In genomic region chr2:150392614-150393013, GRCh38 we compare ENCODE assay signal across 15 cellular contexts.
A peak's percentile ranks its signal among the peaks of the same experiment; 100 is the strongest.
DNase-seq lines count a peak whose midpoint lies in the region; TF ChIP-seq lines count a peak whose summit lies in the region.
"Had no signal": no experiment of that assay in that cellular context is flagged by ENCODE, and none has a peak within 500 bp of the region (broad histone marks: within the 10 kb centered on the region; RNA-seq: fewer than 3 reads in every experiment).

No MANE protein-coding gene starts in this region.

- no peaks in the 10 kb centered on the region for H3K9me3 Mint-ChIP-seq in activated CD4-positive, alpha-beta T cell treated with anti-CD3 and anti-CD28 coated beads, Interleukin-2, amount 10 ng/mL, durations not matched to agents 24 days and 14 days
- H3K9me3 Mint-ChIP-seq in brain (peaks cover 8 to 20% (median 13%) of the 10 kb centered on the region in 5 experiments), type B pancreatic cell (peaks cover 3% of the 10 kb centered on the region)

- no peak overlapping the region for H3K4me3 Mint-ChIP-seq in activated CD4-positive, alpha-beta T cell treated with anti-CD3 and anti-CD28 coated beads, Interleukin-2, amount 10 ng/mL, durations not matched to agents 24 days and 14 days
- H3K4me3 Mint-ChIP-seq in brain (no peak overlapping the region), type B pancreatic cell (peak overlapping the region; percentile 37)
- H3K4me3 Mint-ChIP-seq: CD14-positive monocyte; CD4-positive, alpha-beta memory T cell; H9 had no signal

- no peaks in the 10 kb centered on the region for H3K4me1 Mint-ChIP-seq in activated CD4-positive, alpha-beta T cell treated with anti-CD3 and anti-CD28 coated beads, Interleukin-2, amount 10 ng/mL, durations not matched to agents 24 days and 14 days
- H3K4me1 Mint-ChIP-seq in brain = peaks cover 52% of the 10 kb centered on the region
- peaks cover 19% of the 10 kb centered on the region for H3K4me1 Mint-ChIP-seq in type B pancreatic cell (ENCODE audit: unreplicated experiment)
- H3K4me1 Mint-ChIP-seq: CD14-positive monocyte; CD4-positive, alpha-beta memory T cell had no signal

- intact Hi-C loops in activated CD4-positive, alpha-beta T cell treated with anti-CD3 and anti-CD28 coated beads, Interleukin-2, amount 10 ng/mL, durations not matched to agents 24 days and 14 days (cut with micrococcal nuclease) = no loop called here
- intact Hi-C loops in uterus (cut with DNase I; ENCODE audit: low total_unique reads) = no loop called here
- intact Hi-C loops in breast epithelium (cut with DNase I; ENCODE audit: low total_unique reads) = no loop called here

- H3K36me3 ChIP-seq in uterus (no peaks in the 10 kb centered on the region), breast epithelium (no peaks in the 10 kb centered on the region)
- H3K36me3 ChIP-seq: BLaER1 had no signal

- H3K27ac ChIP-seq in uterus (no peak overlapping the region), breast epithelium (no peak overlapping the region)
- H3K27ac ChIP-seq: BLaER1 had no signal

- no peaks in the 10 kb centered on the region for H3K27me3 Mint-ChIP-seq in activated CD4-positive, alpha-beta T cell treated with anti-CD3 and anti-CD28 coated beads, Interleukin-2, amount 10 ng/mL, durations not matched to agents 24 days and 14 days
- H3K27me3 Mint-ChIP-seq in brain (peaks cover 5% of the 10 kb centered on the region), type B pancreatic cell (no peaks in the 10 kb centered on the region)
- H3K27me3 Mint-ChIP-seq: CD4-positive, alpha-beta memory T cell had no signal

- H3K27ac Mint-ChIP-seq in activated CD4-positive, alpha-beta T cell treated with anti-CD3 and anti-CD28 coated beads, Interleukin-2, amount 10 ng/mL, durations not matched to agents 24 days and 14 days = no peak overlapping the region
- H3K27ac Mint-ChIP-seq in brain = peak overlapping the region in 4 of 5 experiments; percentile 52 to 88 (median 58)
- peak overlapping the region; percentile 82 for H3K27ac Mint-ChIP-seq in type B pancreatic cell
- H3K27ac Mint-ChIP-seq: CD14-positive monocyte; CD4-positive, alpha-beta memory T cell; H9 had no signal

- H3K36me3 Mint-ChIP-seq in activated CD4-positive, alpha-beta T cell treated with anti-CD3 and anti-CD28 coated beads, Interleukin-2, amount 10 ng/mL, durations not matched to agents 24 days and 14 days (ENCODE audit: low read depth) = no peaks in the 10 kb centered on the region
- H3K36me3 Mint-ChIP-seq in brain (peaks cover 8% of the 10 kb centered on the region), type B pancreatic cell (no peaks in the 10 kb centered on the region)
- H3K36me3 Mint-ChIP-seq: CD14-positive monocyte; CD4-positive, alpha-beta memory T cell had no signal

- peak; percentile 25 for DNase-seq in activated CD4-positive, alpha-beta T cell treated with anti-CD3 and anti-CD28 coated beads, Interleukin-2, amount 10 ng/mL, durations not matched to agents 24 days and 14 days
- no peak for DNase-seq in activated CD4-positive, alpha-beta T cell treated with anti-CD3 and anti-CD28 coated beads for 4 hours
- DNase-seq in NCI-H2227 treated with DMSO at 0.1 percent for 48 hours (lab: John Stamatoyannopoulos, UW) (peak; percentile 98), type B pancreatic cell (ENCODE audit: extremely low spot score, unreplicated experiment) (no peak), NCI-H526 (lab: John Stamatoyannopoulos, UW) (no peak), uterus (no peak), breast epithelium (ENCODE audit: low spot score in 2 of 2) (no peak)
- DNase-seq: 8988T; Calu3; CD4-positive, alpha-beta memory T cell; GF-D8; H9 had no signal

- no peaks in the 10 kb centered on the region for H3K9me3 ChIP-seq in uterus
- H3K9me3 ChIP-seq in breast epithelium = no peaks in the 10 kb centered on the region
- H3K9me3 ChIP-seq: BLaER1 had no signal

- TF ChIP-seq POLR2A in uterus (IDR thresholded peaks at IDR 0.05) = no peak
- TF ChIP-seq POLR2A in breast epithelium (IDR thresholded peaks at IDR 0.05) = no peak

- TF ChIP-seq CTCF in brain (conservative IDR thresholded peaks at IDR 0.05) = no peak
- TF ChIP-seq CTCF in type B pancreatic cell (conservative IDR thresholded peaks at IDR 0.05) = no peak
- TF ChIP-seq CTCF in uterus (IDR thresholded peaks at IDR 0.05) = no peak
- TF ChIP-seq CTCF in breast epithelium (IDR thresholded peaks at IDR 0.05) = no peak

- H3K4me3 ChIP-seq in uterus (no peak overlapping the region), breast epithelium (no peak overlapping the region)
- H3K4me3 ChIP-seq: BLaER1 had no signal

- H3K27me3 ChIP-seq in uterus = no peaks in the 10 kb centered on the region
- no peaks in the 10 kb centered on the region for H3K27me3 ChIP-seq in breast epithelium
- H3K27me3 ChIP-seq: BLaER1 had no signal

- no peaks in the 10 kb centered on the region for H3K4me1 ChIP-seq in uterus
- H3K4me1 ChIP-seq in breast epithelium = no peaks in the 10 kb centered on the region
- H3K4me1 ChIP-seq: BLaER1 had no signal

Comparison
In these comparisons a context has a peak if more than half of its experiments do, and no peak if none do; other contexts are left out.
1. DNase-seq: peak in activated CD4-positive, alpha-beta T cell treated with anti-CD3 and anti-CD28 coated beads, Interleukin-2, amount 10 ng/mL, durations not matched to agents 24 days and 14 days (single experiment) and NCI-H2227 treated with DMSO at 0.1 percent for 48 hours (single experiment); none in activated CD4-positive, alpha-beta T cell treated with anti-CD3 and anti-CD28 coated beads for 4 hours (0 of 2), type B pancreatic cell (single experiment), NCI-H526 (0 of 2), uterus (0 of 2) and breast epithelium (0 of 2).